In genomic region chr5:155514105-155514563, GRCh38 we compare ENCODE assay signal across 24 cellular contexts.
DNase-seq lines count a peak whose midpoint lies in the region; ATAC-seq and TF ChIP-seq lines count a peak whose summit lies in the region.
"Had no signal": no experiment of that assay in that cellular context is flagged by ENCODE, and none has a peak within 500 bp of the region (broad histone marks: within the 10 kb centered on the region; RNA-seq: fewer than 3 reads in every experiment).

No MANE protein-coding gene starts in this region.

- WGBS in H9 (ENCODE audit: extremely low coverage, insufficient read length, low lambda C conversion rate): no CpG with 5 or more reads among the region's 2 CpGs
- WGBS in hepatocyte (ENCODE audit: low lambda C conversion rate, missing lambda C conversion rate): 65% methylated on average over 2 of the region's 2 CpGs
- WGBS in right lobe of liver (ENCODE audit: insufficient coverage, low coverage, low lambda C conversion rate, missing lambda C conversion rate): 50% methylated on average over 2 of the region's 2 CpGs

- H3K27me3 ChIP-seq in H9 (ENCODE audit: insufficient read depth, low read length): no peaks in the 10 kb centered on the region
- no peaks in the 10 kb centered on the region for H3K27me3 ChIP-seq in RWPE2 (ENCODE audit: insufficient read depth, poor library complexity, severe bottlenecking)
- peaks cover 3% of the 10 kb centered on the region for H3K27me3 ChIP-seq in hepatocyte
- no peaks in the 10 kb centered on the region for H3K27me3 ChIP-seq in right lobe of liver
- H3K27me3 ChIP-seq: BLaER1 had no signal

- H3K4me2 ChIP-seq in H9 (ENCODE audit: insufficient read depth, insufficient read length, low read length): no peak overlapping the region
- peak overlapping the region; percentile 27 for H3K4me2 ChIP-seq in hepatocyte
- H3K4me2 ChIP-seq: BLaER1 had no signal

- no peak for TF ChIP-seq POLR2A in right lobe of liver (IDR thresholded peaks at IDR 0.05)

- no peaks in the 10 kb centered on the region for H4K20me1 ChIP-seq in H9 (ENCODE audit: control insufficient read depth, insufficient read depth, insufficient read length)
- H4K20me1 ChIP-seq in hepatocyte (ENCODE audit: insufficient read depth, poor library complexity, severe bottlenecking): no peaks in the 10 kb centered on the region
- H4K20me1 ChIP-seq: BLaER1 had no signal

- no peak overlapping the region for H3K4me3 Mint-ChIP-seq in H9
- no peak overlapping the region for H3K4me3 Mint-ChIP-seq in T-helper 2 cell treated with Interferon-gamma antibody and Interleukin-4, amounts not matched to agents 5 μg/mL and 100 μg/mL, for 36 hours
- H3K4me3 Mint-ChIP-seq: CD4-positive, alpha-beta T cell; IgD-negative memory B cell had no signal

- no peak overlapping the region for H4K5ac ChIP-seq in H9 (ENCODE audit: insufficient read length, low read depth, low read length)

- H3K9me3 Mint-ChIP-seq in H9: no peaks in the 10 kb centered on the region; a peak in 1 of 5 replicates
- H3K9me3 Mint-ChIP-seq in T-helper 2 cell treated with Interferon-gamma antibody and Interleukin-4, amounts not matched to agents 5 μg/mL and 100 μg/mL, for 36 hours: no peaks in the 10 kb centered on the region
- H3K9me3 Mint-ChIP-seq: CD4-positive, alpha-beta T cell had no signal

- H3K4me1 Mint-ChIP-seq in H9: peaks cover 30 to 32% of the 10 kb centered on the region in 2 experiments
- H3K4me1 Mint-ChIP-seq in T-helper 2 cell treated with Interferon-gamma antibody and Interleukin-4, amounts not matched to agents 5 μg/mL and 100 μg/mL, for 36 hours (ENCODE audit: low read depth): no peaks in the 10 kb centered on the region
- H3K4me1 Mint-ChIP-seq: IgD-negative memory B cell had no signal

- H2AFZ ChIP-seq in H9 (ENCODE audit: low read length) (no peak overlapping the region), hepatocyte (no peak overlapping the region)

- H3K4me1 ChIP-seq in H9 (ENCODE audit: insufficient read depth, low read length) (peaks cover 9% of the 10 kb centered on the region; the same call in 1 of the 2 replicates), RWPE2 (ENCODE audit: insufficient read depth, poor library complexity, severe bottlenecking) (no peaks in the 10 kb centered on the region), hepatocyte (ENCODE audit: insufficient read depth) (peaks cover 5% of the 10 kb centered on the region), right lobe of liver (no peaks in the 10 kb centered on the region)
- H3K4me1 ChIP-seq: BLaER1, HAP-1 had no signal

- H3K9ac ChIP-seq in H9 (ENCODE audit: extremely low read depth, insufficient read length, low read length): no peak overlapping the region
- H3K9ac ChIP-seq: BLaER1 had no signal

- H3K36me3 ChIP-seq in RWPE2 (ENCODE audit: low read depth) (no peaks in the 10 kb centered on the region), hepatocyte (replicated peaks; ENCODE audit: insufficient read depth, low read depth) (no peaks in the 10 kb centered on the region), right lobe of liver (no peaks in the 10 kb centered on the region)
- H3K36me3 ChIP-seq: BLaER1, HAP-1 had no signal

- H3K9me2 ChIP-seq in hepatocyte (replicated peaks; ENCODE audit: insufficient read depth): no peaks in the 10 kb centered on the region

- CTCF ChIA-PET in GM10248 (lab: Yijun Ruan, JAX): interaction anchor here (2.3 kb wide), 1 partner anchor 27 kb away, joined by 6 read pairs; no protein-coding TSS in a partner anchor

- no peak overlapping the region for H2BK15ac ChIP-seq in H9 (ENCODE audit: low read depth, low read length)

- ATAC-seq in RWPE2 (ENCODE audit: low read depth) (peak; percentile 63), right lobe of liver (peak in 3 of 4 donors; percentile 32 to 84 (median 44))
- ATAC-seq: PC-3 had no signal

- no peaks in the 10 kb centered on the region for H3K23me2 ChIP-seq in H9 (ENCODE audit: insufficient read length, low read depth, low read length, poor library complexity, severe bottlenecking)

- no peak overlapping the region for H2AK5ac ChIP-seq in H9 (ENCODE audit: insufficient read length, low read length)

- no peak overlapping the region for H3K4me3 ChIP-seq in RWPE2 (ENCODE audit: severe bottlenecking)
- no peak overlapping the region for H3K4me3 ChIP-seq in hepatocyte
- no peak overlapping the region for H3K4me3 ChIP-seq in right lobe of liver
- H3K4me3 ChIP-seq: BLaER1, HAP-1 had no signal

- no peak overlapping the region for H4K8ac ChIP-seq in H9 (replicated peaks; ENCODE audit: insufficient read length, low read depth, low read length)

- H3T11ph ChIP-seq in H9 (ENCODE audit: low read length): no peak overlapping the region

- H3K27ac ChIP-seq in H9 (ENCODE audit: insufficient read length, low read depth, low read length) (no peak overlapping the region), RWPE2 (ENCODE audit: poor library complexity, severe bottlenecking) (no peak overlapping the region), hepatocyte (peak overlapping the region; percentile 82), right lobe of liver (no peak overlapping the region)
- H3K27ac ChIP-seq: BLaER1, HL-60 had no signal

- no peak overlapping the region for H2BK12ac ChIP-seq in H9 (ENCODE audit: insufficient read length, low read depth, low read length)

- no peak overlapping the region for H3K14ac ChIP-seq in H9 (ENCODE audit: insufficient read depth, low read length)

- H3K79me2 ChIP-seq in H9 (ENCODE audit: insufficient read depth, low read length): no peaks in the 10 kb centered on the region
- no peaks in the 10 kb centered on the region for H3K79me2 ChIP-seq in hepatocyte

- no peak overlapping the region for H3K4ac ChIP-seq in H9 (ENCODE audit: low read depth, low read length)

- no peak for TF ChIP-seq CTCF in H9 (conservative IDR thresholded peaks at IDR 0.05)
- no peak for TF ChIP-seq CTCF in RWPE2 (IDR thresholded peaks at IDR 0.05; ENCODE audit: poor library complexity, severe bottlenecking)
- no peak for TF ChIP-seq CTCF in hepatocyte (IDR thresholded peaks at IDR 0.05; ENCODE audit: poor library complexity)
- no peak for TF ChIP-seq CTCF in right lobe of liver (IDR thresholded peaks at IDR 0.05)
- TF ChIP-seq CTCF in GM10248 (IDR thresholded peaks at IDR 0.05; ENCODE audit: control extremely low read depth, extremely low read depth, low read depth, missing control alignments): no peak

- H3K23ac ChIP-seq in H9 (ENCODE audit: insufficient read length, low read depth, low read length): no peak overlapping the region

- H2BK5ac ChIP-seq in H9 (ENCODE audit: insufficient read length, low read length): no peak overlapping the region

- no peak overlapping the region for H3K56ac ChIP-seq in H9 (ENCODE audit: insufficient read length, low read depth, low read length)

- H3K9me3 ChIP-seq in H9 (ENCODE audit: control insufficient read depth, low read depth, low read length): no peaks in the 10 kb centered on the region
- no peaks in the 10 kb centered on the region for H3K9me3 ChIP-seq in RWPE2 (ENCODE audit: severe bottlenecking)
- no peaks in the 10 kb centered on the region for H3K9me3 ChIP-seq in hepatocyte (ENCODE audit: low read depth)
- H3K9me3 ChIP-seq in right lobe of liver: no peaks in the 10 kb centered on the region
- H3K9me3 ChIP-seq: BLaER1, HAP-1 had no signal

- DNase-seq in H9: no peak
- DNase-seq in RWPE2 (ENCODE audit: low spot score): no peak
- DNase-seq in hepatocyte (ENCODE audit: low spot score): peak; percentile 61
- no peak for DNase-seq in right lobe of liver
- DNase-seq in globus pallidus (ENCODE audit: low spot score): no peak
- DNase-seq in T-helper 2 cell treated with Interferon-gamma antibody and Interleukin-4, amounts not matched to agents 5 μg/mL and 100 μg/mL, for 36 hours (ENCODE audit: low spot score): no peak
- no peak for DNase-seq in NOMO-1 treated with dmso at 0.1 percent for 144 hours (lab: John Stamatoyannopoulos, UW; ENCODE audit: unreplicated experiment)
- DNase-seq in GM10248 (ENCODE audit: extremely low spot score): no peak
- DNase-seq: CD4-positive, alpha-beta T cell; COR-L47; DND-41; MV-4-11; NCI-H1105 treated with DMSO at 0.1 percent for 48 hours; NCI-H1694; NCI-H2081 treated with DMSO at 0.1 percent for 48 hours; NCI-H2171 treated with DMSO at 0.1 percent for 48 hours; NCI-H524 treated with DMSO at 0.1 percent for 48 hours; PC-3; SHP77; SW 1271 had no signal

- H3K36me3 Mint-ChIP-seq in H9 (ENCODE audit: insufficient read depth in 1 of 3, low read depth in 3 of 3): peaks cover 0 to 1% (median 0%) of the 10 kb centered on the region in 3 experiments; a peak in 1 of 7 replicates
- no peaks in the 10 kb centered on the region for H3K36me3 Mint-ChIP-seq in T-helper 2 cell treated with Interferon-gamma antibody and Interleukin-4, amounts not matched to agents 5 μg/mL and 100 μg/mL, for 36 hours (ENCODE audit: low read depth)
- H3K36me3 Mint-ChIP-seq: IgD-negative memory B cell had no signal

- no peaks in the 10 kb centered on the region for H3K27me3 Mint-ChIP-seq in H9 (ENCODE audit: low read depth)
- H3K27me3 Mint-ChIP-seq in T-helper 2 cell treated with Interferon-gamma antibody and Interleukin-4, amounts not matched to agents 5 μg/mL and 100 μg/mL, for 36 hours (ENCODE audit: low read depth): no peaks in the 10 kb centered on the region
- H3K27me3 Mint-ChIP-seq: CD4-positive, alpha-beta T cell; IgD-negative memory B cell had no signal

- no peak overlapping the region for H2BK120ac ChIP-seq in H9 (ENCODE audit: low read depth, low read length, poor library complexity, severe bottlenecking)

- peak overlapping the region; percentile 13 to 53 (median 32); a peak in 4 of 7 replicates for H3K27ac Mint-ChIP-seq in H9
- no peak overlapping the region for H3K27ac Mint-ChIP-seq in T-helper 2 cell treated with Interferon-gamma antibody and Interleukin-4, amounts not matched to agents 5 μg/mL and 100 μg/mL, for 36 hours
- H3K27ac Mint-ChIP-seq: CD4-positive, alpha-beta T cell; IgD-negative memory B cell had no signal

- H3K79me1 ChIP-seq in H9 (ENCODE audit: insufficient read depth, low read depth, low read length, poor library complexity, severe bottlenecking): no peaks in the 10 kb centered on the region

- no peak overlapping the region for H4K91ac ChIP-seq in H9 (ENCODE audit: insufficient read length, low read depth, low read length)

- H2BK20ac ChIP-seq in H9 (ENCODE audit: low read depth, low read length, poor library complexity, severe bottlenecking): no peak overlapping the region

- no peak overlapping the region for H3K18ac ChIP-seq in H9 (ENCODE audit: insufficient read length, low read depth, low read length)

- intact Hi-C loops in right lobe of liver (cut with DNase I): no loop called here

- POLR2A ChIA-PET in GM10248 (lab: Yijun Ruan, JAX): no interaction called here
